In genomic region chr2:234373791-234374508, GRCh38 we compare ENCODE assay signal across 1 cellular context.
TF ChIP-seq lines count a peak whose summit lies in the region.

No MANE protein-coding gene starts in this region.

TF ChIP-seq in K562, 482 proteins besides CTCF, POLR2A, EP300 and RAD21 (continued from another document):
- TF ChIP-seq, protein P1, sequence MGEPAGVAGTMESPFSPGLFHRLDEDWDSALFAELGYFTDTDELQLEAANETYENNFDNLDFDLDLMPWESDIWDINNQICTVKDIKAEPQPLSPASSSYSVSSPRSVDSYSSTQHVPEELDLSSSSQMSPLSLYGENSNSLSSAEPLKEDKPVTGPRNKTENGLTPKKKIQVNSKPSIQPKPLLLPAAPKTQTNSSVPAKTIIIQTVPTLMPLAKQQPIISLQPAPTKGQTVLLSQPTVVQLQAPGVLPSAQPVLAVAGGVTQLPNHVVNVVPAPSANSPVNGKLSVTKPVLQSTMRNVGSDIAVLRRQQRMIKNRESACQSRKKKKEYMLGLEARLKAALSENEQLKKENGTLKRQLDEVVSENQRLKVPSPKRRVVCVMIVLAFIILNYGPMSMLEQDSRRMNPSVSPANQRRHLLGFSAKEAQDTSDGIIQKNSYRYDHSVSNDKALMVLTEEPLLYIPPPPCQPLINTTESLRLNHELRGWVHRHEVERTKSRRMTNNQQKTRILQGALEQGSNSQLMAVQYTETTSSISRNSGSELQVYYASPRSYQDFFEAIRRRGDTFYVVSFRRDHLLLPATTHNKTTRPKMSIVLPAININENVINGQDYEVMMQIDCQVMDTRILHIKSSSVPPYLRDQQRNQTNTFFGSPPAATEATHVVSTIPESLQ (CRISPR knock-in tag; IDR thresholded peaks at IDR 0.05) = no peak
- TF ChIP-seq ATF2 (CRISPR knock-in tag; IDR thresholded peaks at IDR 0.05) (no peak), LARP7 (IDR thresholded peaks at IDR 0.05) (no peak), SETDB1 (IDR thresholded peaks at IDR 0.05; ENCODE audit: low read length) (no peak), ZNF3 (CRISPR knock-in tag; IDR thresholded peaks at IDR 0.05) (no peak), RNF2 (IDR thresholded peaks at IDR 0.05) (no peak), NFATC3 (IDR thresholded peaks at IDR 0.05) (no peak), ETV6 (IDR thresholded peaks at IDR 0.05; ENCODE audit: borderline replicate concordance in 1 of 2, low read depth in 2 of 2, low read length in 1 of 2) (no peak), ETV6 (CRISPR knock-in tag; IDR thresholded peaks at IDR 0.05; ENCODE audit: borderline replicate concordance) (no peak), ZNF174 (CRISPR knock-in tag; IDR thresholded peaks at IDR 0.05) (no peak), CBX8 (IDR thresholded peaks at IDR 0.05; ENCODE audit: borderline replicate concordance, extremely low read depth, low read depth, low read length, poor library complexity, severe bottlenecking) (no peak), ATF3 (IDR thresholded peaks at IDR 0.05) (peak; percentile 64), ATF3 (CRISPR knock-in tag; conservative IDR thresholded peaks at IDR 0.05) (no peak), TEAD2 (tag; IDR thresholded peaks at IDR 0.05) (no peak), CREM (IDR thresholded peaks at IDR 0.05; ENCODE audit: low read depth) (peak; percentile 76), MYC (IDR thresholded peaks at IDR 0.05; ENCODE audit: low read depth, low read length) (0 out of 2 replicates have a peak, but pooled peaks have one; percentile 15), MYC (CRISPR knock-in tag; IDR thresholded peaks at IDR 0.05; ENCODE audit: borderline replicate concordance, low read depth) (no peak), SMC3 (conservative IDR thresholded peaks at IDR 0.05; ENCODE audit: insufficient read depth, low read depth, low read length) (no peak), ATF1 (CRISPR knock-in tag; IDR thresholded peaks at IDR 0.05) (0 out of 2 replicates have a peak, but pooled peaks have one; percentile 17), ATF1 (tag; IDR thresholded peaks at IDR 0.05) (peak; percentile 78), SUPT5H (IDR thresholded peaks at IDR 0.05) (no peak), RBM25 (IDR thresholded peaks at IDR 0.05; ENCODE audit: low read depth, low read length, severe bottlenecking) (peak; percentile 82), ZFP36 (IDR thresholded peaks at IDR 0.05; ENCODE audit: low read depth, low read length, partially characterized antibody) (peak; percentile 13), PML (IDR thresholded peaks at IDR 0.05; ENCODE audit: low read length) (no peak), PATZ1 (CRISPR knock-in tag; IDR thresholded peaks at IDR 0.05; ENCODE audit: borderline replicate concordance) (no peak), BHLHE40 (IDR thresholded peaks at IDR 0.05; ENCODE audit: low read length) (peak; percentile 14; the same call in 1 of the 2 replicates), HCFC1 (IDR thresholded peaks at IDR 0.05; ENCODE audit: low read depth, low read length) (no peak), ZC3H11A (IDR thresholded peaks at IDR 0.05; ENCODE audit: low read depth, low read length) (no peak), SNRNP70 (optimal IDR thresholded peaks at IDR 0.05; ENCODE audit: low read depth, low read length) (no peak), PPARD (CRISPR knock-in tag; IDR thresholded peaks at IDR 0.05) (no peak)
- TF ChIP-seq, protein P2, sequence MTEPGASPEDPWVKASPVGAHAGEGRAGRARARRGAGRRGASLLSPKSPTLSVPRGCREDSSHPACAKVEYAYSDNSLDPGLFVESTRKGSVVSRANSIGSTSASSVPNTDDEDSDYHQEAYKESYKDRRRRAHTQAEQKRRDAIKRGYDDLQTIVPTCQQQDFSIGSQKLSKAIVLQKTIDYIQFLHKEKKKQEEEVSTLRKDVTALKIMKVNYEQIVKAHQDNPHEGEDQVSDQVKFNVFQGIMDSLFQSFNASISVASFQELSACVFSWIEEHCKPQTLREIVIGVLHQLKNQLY (CRISPR knock-in tag; conservative IDR thresholded peaks at IDR 0.05) = no peak
- TF ChIP-seq, protein P3, sequence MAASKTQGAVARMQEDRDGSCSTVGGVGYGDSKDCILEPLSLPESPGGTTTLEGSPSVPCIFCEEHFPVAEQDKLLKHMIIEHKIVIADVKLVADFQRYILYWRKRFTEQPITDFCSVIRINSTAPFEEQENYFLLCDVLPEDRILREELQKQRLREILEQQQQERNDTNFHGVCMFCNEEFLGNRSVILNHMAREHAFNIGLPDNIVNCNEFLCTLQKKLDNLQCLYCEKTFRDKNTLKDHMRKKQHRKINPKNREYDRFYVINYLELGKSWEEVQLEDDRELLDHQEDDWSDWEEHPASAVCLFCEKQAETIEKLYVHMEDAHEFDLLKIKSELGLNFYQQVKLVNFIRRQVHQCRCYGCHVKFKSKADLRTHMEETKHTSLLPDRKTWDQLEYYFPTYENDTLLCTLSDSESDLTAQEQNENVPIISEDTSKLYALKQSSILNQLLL (CRISPR knock-in tag; IDR thresholded peaks at IDR 0.05; ENCODE audit: borderline replicate concordance) = no peak
